In genomic region chr1:156858959-156859522, GRCh38 we compare ENCODE assay signal across 9 cellular contexts. TPM values are rescaled to one million over a fixed set of nuclear protein-coding genes. Genes with fewer than 3 reads are reported as not detected.
DNase-seq lines count a peak whose midpoint lies in the region; ATAC-seq and TF ChIP-seq lines count a peak whose summit lies in the region.
"Had no signal": no experiment of that assay in that cellular context is flagged by ENCODE, and none has a peak within 500 bp of the region (broad histone marks: within the 10 kb centered on the region; RNA-seq: fewer than 3 reads in every experiment).

Gene INSRR, minus strand, starts transcription at chr1:156859117. Its CDS starts 496 bp downstream, at chr1:156858621.

- H3K27ac ChIP-seq in prostate gland = no peak within 1 kb of the TSS

- DNase-seq in GM06990 (ENCODE audit: extremely low read depth, insufficient read length) (no peak), fibroblast of the aortic adventitia (ENCODE audit: low read depth) (no peak), prostate gland (ENCODE audit: low spot score) (no peak), GF-D8 (lab: John Stamatoyannopoulos, UW) (no peak), SW 1271 (lab: John Stamatoyannopoulos, UW) (no peak)

- TF ChIP-seq POLR2A in prostate gland (IDR thresholded peaks at IDR 0.05) = no peak

- TF ChIP-seq CTCF in GM06990 (IDR thresholded peaks at IDR 0.05; ENCODE audit: insufficient read depth, low read length, poor library complexity, severe bottlenecking) = no peak
- no peak for TF ChIP-seq CTCF in fibroblast of the aortic adventitia (IDR thresholded peaks at IDR 0.05; ENCODE audit: insufficient read depth, low read length)
- no peak for TF ChIP-seq CTCF in prostate gland (IDR thresholded peaks at IDR 0.05)

- H3K36me3 ChIP-seq in GM06990 (ENCODE audit: control insufficient read depth, insufficient read depth, low read length) = no peaks in the 10 kb centered on the region
- no peaks in the 10 kb centered on the region for H3K36me3 ChIP-seq in prostate gland
- H3K36me3 ChIP-seq: adrenal gland had no signal

- ATAC-seq in SK-N-SH treated with all-trans-retinoic acid at 6 μM for 48 hours (peak; percentile 2; the same call in 2 of the 3 replicates), HG02588 (IDR thresholded peaks at IDR 0.05; ENCODE audit: unreplicated experiment) (no peak)
- ATAC-seq in activated CD4-positive, CD25-positive, alpha-beta regulatory T cell treated with anti-CD3 and anti-CD28 coated beads, Interleukin-2, amount 50 U/mL, for 24 hours = no peak

- H3K9me3 ChIP-seq in prostate gland = no peaks in the 10 kb centered on the region
- H3K9me3 ChIP-seq: adrenal gland had no signal

- H3K27me3 ChIP-seq in GM06990 (replicated peaks; ENCODE audit: control insufficient read depth, insufficient read depth, low read length) = no peaks in the 10 kb centered on the region; the same call in 1 of the 2 replicates
- peaks cover 14% of the 10 kb centered on the region for H3K27me3 ChIP-seq in prostate gland (replicated peaks; ENCODE audit: insufficient read depth)

- H3K4me1 ChIP-seq in prostate gland (replicated peaks) = peaks cover 17% of the 10 kb centered on the region

- WGBS in prostate gland = 7% methylated on average over 38 of the region's 39 CpGs

- intact Hi-C loops in prostate gland (cut with DNase I) = no loop called here

- H3K4me3 ChIP-seq in GM06990 (replicated peaks; ENCODE audit: low read depth, low read length) (peak within 1 kb of the TSS; percentile 56), fibroblast of the aortic adventitia (ENCODE audit: low read depth, low read length) (peak within 1 kb of the TSS; percentile 52), prostate gland (peak within 1 kb of the TSS; percentile 4 to 11)

TF ChIP-seq in SK-N-SH treated with all-trans-retinoic acid at 6 μM for 48 hours, 23 proteins besides CTCF, POLR2A, EP300 and RAD21:
- TF ChIP-seq TCF4 (CRISPR knock-in tag; IDR thresholded peaks at IDR 0.05; ENCODE audit: borderline replicate concordance) (no peak), ISL1 (CRISPR knock-in tag; IDR thresholded peaks at IDR 0.05) (no peak), TSHZ2 (CRISPR knock-in tag; IDR thresholded peaks at IDR 0.05) (no peak), CSDC2 (CRISPR knock-in tag; IDR thresholded peaks at IDR 0.05) (no peak), OSR1 (CRISPR knock-in tag; IDR thresholded peaks at IDR 0.05) (no peak), BACH2 (CRISPR knock-in tag; IDR thresholded peaks at IDR 0.05; ENCODE audit: borderline replicate concordance) (no peak), ZC3H10 (CRISPR knock-in tag; IDR thresholded peaks at IDR 0.05) (no peak), GLIS3 (CRISPR knock-in tag; IDR thresholded peaks at IDR 0.05) (no peak)

RNA-seq across cellular contexts. Expression of gene INSRR, which starts in this region (rescaled TPM):
- total RNA-seq in fibroblast of the aortic adventitia (ENCODE audit: low replicate concordance) (0.08 TPM in 1 of 2 replicates, not detected in the other), prostate gland (1 to 10 TPM in 1 of 2 donors, under 1 TPM in 1; 0.18 to 3.0 TPM)
